Comparison of ENCODE assay signal across 1 cellular context in the genomic region with DNA sequence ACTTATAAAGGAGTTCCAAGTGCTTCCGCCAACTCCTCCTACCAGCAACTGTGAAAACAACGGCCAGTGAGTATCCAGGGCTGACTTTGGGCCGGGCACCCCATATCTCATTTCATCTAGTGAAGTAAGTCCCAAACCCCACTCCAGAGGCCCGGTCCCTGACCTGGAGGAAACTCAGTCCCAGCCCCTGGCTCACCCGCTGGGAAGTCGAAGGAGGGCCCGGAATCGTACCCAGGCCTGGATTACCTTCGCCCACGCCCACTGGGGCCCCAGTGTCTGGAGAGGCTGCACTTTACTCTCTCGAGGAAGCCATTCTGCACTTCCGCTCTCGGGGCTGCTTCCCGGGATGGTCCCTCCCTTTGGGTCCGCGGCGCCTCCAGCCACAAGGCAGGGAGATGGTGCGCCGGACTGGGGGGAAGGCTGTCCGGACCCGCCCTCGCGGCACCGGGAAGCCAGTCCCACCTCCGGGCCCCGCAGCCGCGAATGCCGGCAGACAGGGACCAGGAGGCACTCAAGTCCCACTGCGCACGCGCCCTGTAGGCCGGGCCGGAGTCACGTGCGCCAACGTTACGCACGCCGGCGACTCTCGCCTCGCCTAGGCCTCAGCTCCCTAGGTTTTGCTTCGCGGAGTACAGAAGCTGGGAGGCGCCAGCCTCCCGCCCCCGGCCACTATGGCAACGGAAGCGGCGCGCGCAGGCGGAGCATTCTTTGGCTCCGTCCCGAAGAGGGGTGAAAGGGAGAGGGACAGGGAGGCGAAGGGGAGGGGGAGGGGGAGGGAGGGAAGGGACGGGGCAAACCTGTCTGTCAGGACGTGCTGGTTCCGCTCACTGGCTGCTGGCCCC.
A peak's percentile ranks its signal among the peaks of the same experiment; 100 is the strongest.
TF ChIP-seq lines count a peak whose summit lies in the region.

A gene with protein sequence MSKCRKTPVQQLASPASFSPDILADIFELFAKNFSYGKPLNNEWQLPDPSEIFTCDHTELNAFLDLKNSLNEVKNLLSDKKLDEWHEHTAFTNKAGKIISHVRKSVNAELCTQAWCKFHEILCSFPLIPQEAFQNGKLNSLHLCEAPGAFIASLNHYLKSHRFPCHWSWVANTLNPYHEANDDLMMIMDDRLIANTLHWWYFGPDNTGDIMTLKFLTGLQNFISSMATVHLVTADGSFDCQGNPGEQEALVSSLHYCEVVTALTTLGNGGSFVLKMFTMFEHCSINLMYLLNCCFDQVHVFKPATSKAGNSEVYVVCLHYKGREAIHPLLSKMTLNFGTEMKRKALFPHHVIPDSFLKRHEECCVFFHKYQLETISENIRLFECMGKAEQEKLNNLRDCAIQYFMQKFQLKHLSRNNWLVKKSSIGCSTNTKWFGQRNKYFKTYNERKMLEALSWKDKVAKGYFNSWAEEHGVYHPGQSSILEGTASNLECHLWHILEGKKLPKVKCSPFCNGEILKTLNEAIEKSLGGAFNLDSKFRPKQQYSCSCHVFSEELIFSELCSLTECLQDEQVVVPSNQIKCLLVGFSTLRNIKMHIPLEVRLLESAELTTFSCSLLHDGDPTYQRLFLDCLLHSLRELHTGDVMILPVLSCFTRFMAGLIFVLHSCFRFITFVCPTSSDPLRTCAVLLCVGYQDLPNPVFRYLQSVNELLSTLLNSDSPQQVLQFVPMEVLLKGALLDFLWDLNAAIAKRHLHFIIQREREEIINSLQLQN (minus strand): TSS at position 513 of the 842 bp plus-strand sequence. CDS start 3,482 bp downstream, outside the sequence.

TF ChIP-seq in HepG2, 621 proteins besides CTCF, POLR2A, EP300 and RAD21 (continued from another document and continues in another):
- TF ChIP-seq, protein P1, sequence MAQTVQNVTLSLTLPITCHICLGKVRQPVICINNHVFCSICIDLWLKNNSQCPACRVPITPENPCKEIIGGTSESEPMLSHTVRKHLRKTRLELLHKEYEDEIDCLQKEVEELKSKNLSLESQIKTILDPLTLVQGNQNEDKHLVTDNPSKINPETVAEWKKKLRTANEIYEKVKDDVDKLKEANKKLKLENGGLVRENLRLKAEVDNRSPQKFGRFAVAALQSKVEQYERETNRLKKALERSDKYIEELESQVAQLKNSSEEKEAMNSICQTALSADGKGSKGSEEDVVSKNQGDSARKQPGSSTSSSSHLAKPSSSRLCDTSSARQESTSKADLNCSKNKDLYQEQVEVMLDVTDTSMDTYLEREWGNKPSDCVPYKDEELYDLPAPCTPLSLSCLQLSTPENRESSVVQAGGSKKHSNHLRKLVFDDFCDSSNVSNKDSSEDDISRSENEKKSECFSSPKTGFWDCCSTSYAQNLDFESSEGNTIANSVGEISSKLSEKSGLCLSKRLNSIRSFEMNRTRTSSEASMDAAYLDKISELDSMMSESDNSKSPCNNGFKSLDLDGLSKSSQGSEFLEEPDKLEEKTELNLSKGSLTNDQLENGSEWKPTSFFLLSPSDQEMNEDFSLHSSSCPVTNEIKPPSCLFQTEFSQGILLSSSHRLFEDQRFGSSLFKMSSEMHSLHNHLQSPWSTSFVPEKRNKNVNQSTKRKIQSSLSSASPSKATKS (CRISPR knock-in tag; IDR thresholded peaks at IDR 0.05) = 0 out of 2 replicates have a peak, but pooled peaks have one; percentile 35
- TF ChIP-seq RAD51 (IDR thresholded peaks at IDR 0.05; ENCODE audit: borderline replicate concordance) (peak; percentile 66), NFKBIZ (CRISPR knock-in tag; IDR thresholded peaks at IDR 0.05) (peak; percentile 90), ZNF124 (CRISPR knock-in tag; IDR thresholded peaks at IDR 0.05) (no peak), GFI1 (CRISPR knock-in tag; IDR thresholded peaks at IDR 0.05; ENCODE audit: borderline replicate concordance) (peak; percentile 90), IRX3 (CRISPR knock-in tag; IDR thresholded peaks at IDR 0.05; ENCODE audit: borderline replicate concordance, low read depth) (0 out of 2 replicates have a peak, but pooled peaks have one; percentile 83), PAWR (CRISPR knock-in tag; IDR thresholded peaks at IDR 0.05; ENCODE audit: borderline replicate concordance) (no peak), ZNF468 (CRISPR knock-in tag; IDR thresholded peaks at IDR 0.05) (no peak), NRL (CRISPR knock-in tag; IDR thresholded peaks at IDR 0.05; ENCODE audit: borderline replicate concordance) (peak; percentile 99), ARNT (IDR thresholded peaks at IDR 0.05) (no peak), ZNF607 (CRISPR knock-in tag; IDR thresholded peaks at IDR 0.05; ENCODE audit: borderline replicate concordance) (peak; percentile 100), ZSCAN22 (CRISPR knock-in tag; IDR thresholded peaks at IDR 0.05) (no peak), ZZZ3 (CRISPR knock-in tag; IDR thresholded peaks at IDR 0.05; ENCODE audit: borderline replicate concordance) (peak; percentile 97), TEAD2 (CRISPR knock-in tag; IDR thresholded peaks at IDR 0.05) (peak; percentile 70), MED13 (CRISPR knock-in tag; IDR thresholded peaks at IDR 0.05) (peak; percentile 89), ZNF777 (CRISPR knock-in tag; IDR thresholded peaks at IDR 0.05) (no peak), SALL2 (CRISPR knock-in tag; IDR thresholded peaks at IDR 0.05) (peak; percentile 99), FOXK2 (IDR thresholded peaks at IDR 0.05) (no peak), ZNF350 (CRISPR knock-in tag; IDR thresholded peaks at IDR 0.05; ENCODE audit: borderline replicate concordance, low read depth) (peak; percentile 98), MIER3 (CRISPR knock-in tag; IDR thresholded peaks at IDR 0.05; ENCODE audit: borderline replicate concordance) (peak; percentile 92; the same call in 1 of the 2 replicates), ZNF251 (CRISPR knock-in tag; IDR thresholded peaks at IDR 0.05) (peak; percentile 18; the same call in 1 of the 2 replicates), SRSF4 (IDR thresholded peaks at IDR 0.05; ENCODE audit: low read depth, low read length, poor library complexity, severe bottlenecking) (no peak), ZNF34 (CRISPR knock-in tag; IDR thresholded peaks at IDR 0.05; ENCODE audit: borderline replicate concordance) (no peak; the same call in 1 of the 2 replicates)
- TF ChIP-seq, protein P2, sequence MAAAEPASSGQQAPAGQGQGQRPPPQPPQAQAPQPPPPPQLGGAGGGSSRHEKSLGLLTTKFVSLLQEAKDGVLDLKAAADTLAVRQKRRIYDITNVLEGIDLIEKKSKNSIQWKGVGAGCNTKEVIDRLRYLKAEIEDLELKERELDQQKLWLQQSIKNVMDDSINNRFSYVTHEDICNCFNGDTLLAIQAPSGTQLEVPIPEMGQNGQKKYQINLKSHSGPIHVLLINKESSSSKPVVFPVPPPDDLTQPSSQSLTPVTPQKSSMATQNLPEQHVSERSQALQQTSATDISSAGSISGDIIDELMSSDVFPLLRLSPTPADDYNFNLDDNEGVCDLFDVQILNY (CRISPR knock-in tag; conservative IDR thresholded peaks at IDR 0.05) = peak; percentile 62; the same call in 1 of the 2 replicates
- TF ChIP-seq, protein P3, sequence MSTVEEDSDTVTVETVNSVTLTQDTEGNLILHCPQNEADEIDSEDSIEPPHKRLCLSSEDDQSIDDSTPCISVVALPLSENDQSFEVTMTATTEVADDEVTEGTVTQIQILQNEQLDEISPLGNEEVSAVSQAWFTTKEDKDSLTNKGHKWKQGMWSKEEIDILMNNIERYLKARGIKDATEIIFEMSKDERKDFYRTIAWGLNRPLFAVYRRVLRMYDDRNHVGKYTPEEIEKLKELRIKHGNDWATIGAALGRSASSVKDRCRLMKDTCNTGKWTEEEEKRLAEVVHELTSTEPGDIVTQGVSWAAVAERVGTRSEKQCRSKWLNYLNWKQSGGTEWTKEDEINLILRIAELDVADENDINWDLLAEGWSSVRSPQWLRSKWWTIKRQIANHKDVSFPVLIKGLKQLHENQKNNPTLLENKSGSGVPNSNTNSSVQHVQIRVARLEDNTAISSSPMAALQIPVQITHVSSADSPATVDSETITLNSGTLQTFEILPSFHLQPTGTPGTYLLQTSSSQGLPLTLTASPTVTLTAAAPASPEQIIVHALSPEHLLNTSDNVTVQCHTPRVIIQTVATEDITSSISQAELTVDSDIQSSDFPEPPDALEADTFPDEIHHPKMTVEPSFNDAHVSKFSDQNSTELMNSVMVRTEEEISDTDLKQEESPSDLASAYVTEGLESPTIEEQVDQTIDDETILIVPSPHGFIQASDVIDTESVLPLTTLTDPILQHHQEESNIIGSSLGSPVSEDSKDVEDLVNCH (CRISPR knock-in tag; IDR thresholded peaks at IDR 0.05) = no peak
- TF ChIP-seq, protein P4, sequence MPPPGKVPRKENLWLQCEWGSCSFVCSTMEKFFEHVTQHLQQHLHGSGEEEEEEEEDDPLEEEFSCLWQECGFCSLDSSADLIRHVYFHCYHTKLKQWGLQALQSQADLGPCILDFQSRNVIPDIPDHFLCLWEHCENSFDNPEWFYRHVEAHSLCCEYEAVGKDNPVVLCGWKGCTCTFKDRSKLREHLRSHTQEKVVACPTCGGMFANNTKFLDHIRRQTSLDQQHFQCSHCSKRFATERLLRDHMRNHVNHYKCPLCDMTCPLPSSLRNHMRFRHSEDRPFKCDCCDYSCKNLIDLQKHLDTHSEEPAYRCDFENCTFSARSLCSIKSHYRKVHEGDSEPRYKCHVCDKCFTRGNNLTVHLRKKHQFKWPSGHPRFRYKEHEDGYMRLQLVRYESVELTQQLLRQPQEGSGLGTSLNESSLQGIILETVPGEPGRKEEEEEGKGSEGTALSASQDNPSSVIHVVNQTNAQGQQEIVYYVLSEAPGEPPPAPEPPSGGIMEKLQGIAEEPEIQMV (CRISPR knock-in tag; IDR thresholded peaks at IDR 0.05; ENCODE audit: low read depth) = peak; percentile 96; the same call in 1 of the 2 replicates
- TF ChIP-seq, protein P5, sequence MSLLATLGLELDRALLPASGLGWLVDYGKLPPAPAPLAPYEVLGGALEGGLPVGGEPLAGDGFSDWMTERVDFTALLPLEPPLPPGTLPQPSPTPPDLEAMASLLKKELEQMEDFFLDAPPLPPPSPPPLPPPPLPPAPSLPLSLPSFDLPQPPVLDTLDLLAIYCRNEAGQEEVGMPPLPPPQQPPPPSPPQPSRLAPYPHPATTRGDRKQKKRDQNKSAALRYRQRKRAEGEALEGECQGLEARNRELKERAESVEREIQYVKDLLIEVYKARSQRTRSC (CRISPR knock-in tag; IDR thresholded peaks at IDR 0.05; ENCODE audit: low read depth) = no peak
- TF ChIP-seq, protein P6, sequence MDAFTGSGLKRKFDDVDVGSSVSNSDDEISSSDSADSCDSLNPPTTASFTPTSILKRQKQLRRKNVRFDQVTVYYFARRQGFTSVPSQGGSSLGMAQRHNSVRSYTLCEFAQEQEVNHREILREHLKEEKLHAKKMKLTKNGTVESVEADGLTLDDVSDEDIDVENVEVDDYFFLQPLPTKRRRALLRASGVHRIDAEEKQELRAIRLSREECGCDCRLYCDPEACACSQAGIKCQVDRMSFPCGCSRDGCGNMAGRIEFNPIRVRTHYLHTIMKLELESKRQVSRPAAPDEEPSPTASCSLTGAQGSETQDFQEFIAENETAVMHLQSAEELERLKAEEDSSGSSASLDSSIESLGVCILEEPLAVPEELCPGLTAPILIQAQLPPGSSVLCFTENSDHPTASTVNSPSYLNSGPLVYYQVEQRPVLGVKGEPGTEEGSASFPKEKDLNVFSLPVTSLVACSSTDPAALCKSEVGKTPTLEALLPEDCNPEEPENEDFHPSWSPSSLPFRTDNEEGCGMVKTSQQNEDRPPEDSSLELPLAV (CRISPR knock-in tag; conservative IDR thresholded peaks at IDR 0.05; ENCODE audit: low read depth) = no peak; the same call in 1 of the 2 replicates
- TF ChIP-seq, protein P7, sequence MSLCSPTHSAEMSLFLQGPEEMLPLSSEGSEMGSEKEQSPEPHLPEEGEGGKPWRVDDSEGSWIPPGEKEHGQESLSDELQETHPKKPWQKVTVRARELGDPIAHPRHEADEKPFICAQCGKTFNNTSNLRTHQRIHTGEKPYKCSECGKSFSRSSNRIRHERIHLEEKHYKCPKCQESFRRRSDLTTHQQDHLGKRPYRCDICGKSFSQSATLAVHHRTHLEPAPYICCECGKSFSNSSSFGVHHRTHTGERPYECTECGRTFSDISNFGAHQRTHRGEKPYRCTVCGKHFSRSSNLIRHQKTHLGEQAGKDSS (CRISPR knock-in tag; IDR thresholded peaks at IDR 0.05; ENCODE audit: borderline replicate concordance, low read depth) = peak; percentile 83; the same call in 1 of the 2 replicates
- TF ChIP-seq, protein P8, sequence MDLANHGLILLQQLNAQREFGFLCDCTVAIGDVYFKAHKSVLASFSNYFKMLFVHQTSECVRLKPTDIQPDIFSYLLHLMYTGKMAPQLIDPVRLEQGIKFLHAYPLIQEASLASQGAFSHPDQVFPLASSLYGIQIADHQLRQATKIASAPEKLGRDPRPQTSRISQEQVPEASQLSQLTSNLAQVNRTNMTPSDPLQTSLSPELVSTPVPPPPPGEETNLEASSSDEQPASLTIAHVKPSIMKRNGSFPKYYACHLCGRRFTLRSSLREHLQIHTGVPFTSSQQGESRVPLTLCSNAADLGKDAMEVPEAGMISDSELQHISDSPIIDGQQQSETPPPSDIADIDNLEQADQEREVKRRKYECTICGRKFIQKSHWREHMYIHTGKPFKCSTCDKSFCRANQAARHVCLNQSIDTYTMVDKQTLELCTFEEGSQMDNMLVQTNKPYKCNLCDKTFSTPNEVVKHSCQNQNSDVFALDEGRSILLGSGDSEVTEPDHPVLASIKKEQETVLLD (CRISPR knock-in tag; IDR thresholded peaks at IDR 0.05; ENCODE audit: low read depth) = peak; percentile 91
- TF ChIP-seq, protein P9, sequence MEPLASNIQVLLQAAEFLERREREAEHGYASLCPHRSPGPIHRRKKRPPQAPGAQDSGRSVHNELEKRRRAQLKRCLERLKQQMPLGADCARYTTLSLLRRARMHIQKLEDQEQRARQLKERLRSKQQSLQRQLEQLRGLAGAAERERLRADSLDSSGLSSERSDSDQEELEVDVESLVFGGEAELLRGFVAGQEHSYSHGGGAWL (CRISPR knock-in tag; IDR thresholded peaks at IDR 0.05) = peak; percentile 96
- TF ChIP-seq, protein P10, sequence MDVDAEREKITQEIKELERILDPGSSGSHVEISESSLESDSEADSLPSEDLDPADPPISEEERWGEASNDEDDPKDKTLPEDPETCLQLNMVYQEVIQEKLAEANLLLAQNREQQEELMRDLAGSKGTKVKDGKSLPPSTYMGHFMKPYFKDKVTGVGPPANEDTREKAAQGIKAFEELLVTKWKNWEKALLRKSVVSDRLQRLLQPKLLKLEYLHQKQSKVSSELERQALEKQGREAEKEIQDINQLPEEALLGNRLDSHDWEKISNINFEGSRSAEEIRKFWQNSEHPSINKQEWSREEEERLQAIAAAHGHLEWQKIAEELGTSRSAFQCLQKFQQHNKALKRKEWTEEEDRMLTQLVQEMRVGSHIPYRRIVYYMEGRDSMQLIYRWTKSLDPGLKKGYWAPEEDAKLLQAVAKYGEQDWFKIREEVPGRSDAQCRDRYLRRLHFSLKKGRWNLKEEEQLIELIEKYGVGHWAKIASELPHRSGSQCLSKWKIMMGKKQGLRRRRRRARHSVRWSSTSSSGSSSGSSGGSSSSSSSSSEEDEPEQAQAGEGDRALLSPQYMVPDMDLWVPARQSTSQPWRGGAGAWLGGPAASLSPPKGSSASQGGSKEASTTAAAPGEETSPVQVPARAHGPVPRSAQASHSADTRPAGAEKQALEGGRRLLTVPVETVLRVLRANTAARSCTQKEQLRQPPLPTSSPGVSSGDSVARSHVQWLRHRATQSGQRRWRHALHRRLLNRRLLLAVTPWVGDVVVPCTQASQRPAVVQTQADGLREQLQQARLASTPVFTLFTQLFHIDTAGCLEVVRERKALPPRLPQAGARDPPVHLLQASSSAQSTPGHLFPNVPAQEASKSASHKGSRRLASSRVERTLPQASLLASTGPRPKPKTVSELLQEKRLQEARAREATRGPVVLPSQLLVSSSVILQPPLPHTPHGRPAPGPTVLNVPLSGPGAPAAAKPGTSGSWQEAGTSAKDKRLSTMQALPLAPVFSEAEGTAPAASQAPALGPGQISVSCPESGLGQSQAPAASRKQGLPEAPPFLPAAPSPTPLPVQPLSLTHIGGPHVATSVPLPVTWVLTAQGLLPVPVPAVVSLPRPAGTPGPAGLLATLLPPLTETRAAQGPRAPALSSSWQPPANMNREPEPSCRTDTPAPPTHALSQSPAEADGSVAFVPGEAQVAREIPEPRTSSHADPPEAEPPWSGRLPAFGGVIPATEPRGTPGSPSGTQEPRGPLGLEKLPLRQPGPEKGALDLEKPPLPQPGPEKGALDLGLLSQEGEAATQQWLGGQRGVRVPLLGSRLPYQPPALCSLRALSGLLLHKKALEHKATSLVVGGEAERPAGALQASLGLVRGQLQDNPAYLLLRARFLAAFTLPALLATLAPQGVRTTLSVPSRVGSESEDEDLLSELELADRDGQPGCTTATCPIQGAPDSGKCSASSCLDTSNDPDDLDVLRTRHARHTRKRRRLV (CRISPR knock-in tag; IDR thresholded peaks at IDR 0.05) = peak; percentile 88
